Comparison of ENCODE assay signal across 1 cellular context in the genomic region with DNA sequence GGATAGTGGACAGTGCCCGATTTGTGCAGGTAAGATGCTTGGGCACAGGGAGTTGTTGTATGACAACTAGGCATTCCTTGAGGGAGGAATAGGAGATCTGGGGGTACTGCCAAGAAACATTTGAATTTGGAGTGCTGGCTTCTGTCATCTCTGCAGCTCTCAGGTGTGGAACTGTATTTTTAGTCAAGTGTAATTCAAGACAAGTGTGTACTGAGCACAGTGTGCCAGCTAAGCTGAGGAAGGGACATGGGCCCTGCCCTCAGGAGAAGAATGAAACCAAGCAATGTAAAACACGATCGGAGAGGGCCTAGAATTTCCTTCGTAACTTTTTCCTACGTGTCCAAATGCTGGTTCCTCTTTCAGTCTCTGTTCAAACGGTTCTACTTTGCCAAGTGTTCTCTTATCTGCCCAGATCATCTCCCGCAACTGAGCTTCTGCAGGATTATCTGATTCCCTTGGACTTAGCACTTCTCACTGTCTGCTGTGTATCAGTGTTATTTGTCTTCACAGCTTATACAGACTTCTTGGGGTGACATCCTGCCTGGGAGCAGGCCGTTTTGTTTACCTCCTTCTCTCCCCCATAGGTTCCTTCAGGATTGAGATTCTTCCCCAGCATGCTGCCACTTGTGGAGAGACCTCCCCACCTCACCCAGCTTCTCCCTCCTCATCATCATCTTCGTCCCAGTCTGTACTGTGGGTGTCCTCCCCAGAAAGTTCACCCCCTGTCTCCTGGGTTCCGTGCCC.
TF ChIP-seq lines count a peak whose summit lies in the region.

No MANE protein-coding gene starts in this region.

TF ChIP-seq in IMR-90, 13 proteins besides CTCF, POLR2A, EP300 and RAD21:
- TF ChIP-seq MXI1 (IDR thresholded peaks at IDR 0.05; ENCODE audit: borderline replicate concordance, low read depth, low read length) = no peak
- no peak for TF ChIP-seq MAFK (IDR thresholded peaks at IDR 0.05; ENCODE audit: low read depth, low read length)
- TF ChIP-seq FOS (IDR thresholded peaks at IDR 0.05; ENCODE audit: low read depth, low read length) = no peak
- TF ChIP-seq, protein P1, sequence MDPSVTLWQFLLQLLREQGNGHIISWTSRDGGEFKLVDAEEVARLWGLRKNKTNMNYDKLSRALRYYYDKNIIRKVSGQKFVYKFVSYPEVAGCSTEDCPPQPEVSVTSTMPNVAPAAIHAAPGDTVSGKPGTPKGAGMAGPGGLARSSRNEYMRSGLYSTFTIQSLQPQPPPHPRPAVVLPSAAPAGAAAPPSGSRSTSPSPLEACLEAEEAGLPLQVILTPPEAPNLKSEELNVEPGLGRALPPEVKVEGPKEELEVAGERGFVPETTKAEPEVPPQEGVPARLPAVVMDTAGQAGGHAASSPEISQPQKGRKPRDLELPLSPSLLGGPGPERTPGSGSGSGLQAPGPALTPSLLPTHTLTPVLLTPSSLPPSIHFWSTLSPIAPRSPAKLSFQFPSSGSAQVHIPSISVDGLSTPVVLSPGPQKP (IDR thresholded peaks at IDR 0.05; ENCODE audit: borderline replicate concordance, low read depth, low read length) = no peak
- no peak for TF ChIP-seq CHD1 (IDR thresholded peaks at IDR 0.05; ENCODE audit: low read depth, low read length)
- no peak for TF ChIP-seq RCOR1 (IDR thresholded peaks at IDR 0.05; ENCODE audit: insufficient replicate concordance, low read length)
- TF ChIP-seq MAZ (IDR thresholded peaks at IDR 0.05; ENCODE audit: borderline replicate concordance, low read depth, low read length) = no peak
